ENCODE assay signal across 8 cellular contexts in genomic region chr16:30377812-30378235, GRCh38.
DNase-seq lines count a peak whose midpoint lies in the region; ATAC-seq and TF ChIP-seq lines count a peak whose summit lies in the region.

No MANE protein-coding gene starts in this region.

- peak overlapping the region; percentile 76 for H3K4me3 ChIP-seq in choroid plexus epithelial cell (ENCODE audit: low read depth, low read length)

- no peak for TF ChIP-seq CTCF in choroid plexus epithelial cell (conservative IDR thresholded peaks at IDR 0.05; ENCODE audit: low read depth, low read length)

- no peaks in the 10 kb centered on the region for H3K27me3 ChIP-seq in layer of hippocampus (ENCODE audit: control insufficient read depth, insufficient read depth, low read length)

- peak; percentile 30 for ATAC-seq in HG03139 (IDR thresholded peaks at IDR 0.05; ENCODE audit: unreplicated experiment)

- peak overlapping the region; percentile 100 for H3K27ac ChIP-seq in layer of hippocampus (ENCODE audit: low read depth, low read length)

- DNase-seq in DMS79 treated with DMSO at 0.1 percent for 48 hours (lab: John Stamatoyannopoulos, UW) (peak; percentile 92), DMS79 (lab: John Stamatoyannopoulos, UW) (no peak), NCI-H2227 treated with DMSO at 0.1 percent for 48 hours (lab: John Stamatoyannopoulos, UW) (peak; percentile 91), choroid plexus epithelial cell (ENCODE audit: low read depth) (peak; percentile 92)
- peak; percentile 83 for DNase-seq in activated CD4-positive, CD25-positive, alpha-beta regulatory T cell treated with anti-CD3 and anti-CD28 coated beads, Interleukin-2, amount 50 U/mL, for 72 hours
- DNase-seq in stimulated activated CD4-positive, alpha-beta T cell treated with anti-CD3 and anti-CD28 coated beads, Interleukin-1b, Interleukin-23, amount 100 ng/mL, for 1 hour (ENCODE audit: low read depth in 2 of 2): peak; percentile 72 to 73
